11 cellular contexts compared by ENCODE assay signal in genomic region chr7:4747013-4747412, GRCh38. TPM values are rescaled to one million over a fixed set of nuclear protein-coding genes. Genes with fewer than 3 reads are reported as not detected.
DNase-seq lines count a peak whose midpoint lies in the region; ATAC-seq, FAIRE-seq and TF ChIP-seq lines count a peak whose summit lies in the region.
"Had no signal": no experiment of that assay in that cellular context is flagged by ENCODE, and none has a peak within 500 bp of the region (broad histone marks: within the 10 kb centered on the region; RNA-seq: fewer than 3 reads in every experiment).

No MANE protein-coding gene starts in this region.

- TF ChIP-seq CTCF in liver (IDR thresholded peaks at IDR 0.05; ENCODE audit: low read depth, low read length, missing input control) (no peak), HepG2 (CRISPR knock-in tag; IDR thresholded peaks at IDR 0.05) (no peak), coronary artery (IDR thresholded peaks at IDR 0.05) (no peak), nephron (IDR thresholded peaks at IDR 0.05; ENCODE audit: unreplicated experiment in 3 of 3) (no peak), uterus (IDR thresholded peaks at IDR 0.05) (no peak), WTC11 (IDR thresholded peaks at IDR 0.05) (no peak)

- no peaks in the 10 kb centered on the region; the same call in 1 of the 2 replicates for H4K20me1 ChIP-seq in HepG2 (ENCODE audit: insufficient read depth, low read length)

- intact Hi-C loops in HepG2 (cut with micrococcal nuclease; ENCODE audit: unreplicated experiment) = no loop called here
- intact Hi-C loops in uterus (cut with DNase I; ENCODE audit: low total_unique reads) = no loop called here

- H3K27ac ChIP-seq in liver (ENCODE audit: low read depth in 1 of 2, low read length in 2 of 2) = peak overlapping the region; percentile 84 to 93
- H3K27ac ChIP-seq in HepG2 (ENCODE audit: extremely low read length, insufficient read depth, low read length) = no peak overlapping the region
- peak overlapping the region; percentile 93 to 95 for H3K27ac ChIP-seq in coronary artery
- H3K27ac ChIP-seq in uterus = peak overlapping the region; percentile 91 to 98

- in situ Hi-C loops in HepG2 (cut with HindIII; ENCODE audit: extremely low pct_ligation_motif_present, low pct_unique_long_range_greater_than_20kb) = no loop called here

- 83% methylated on average over 22 of the region's 22 CpGs for WGBS in liver
- WGBS in HepG2 (ENCODE audit: low lambda C conversion rate) = over 99% methylated on average over 15 of the region's 22 CpGs

- H2AFZ ChIP-seq in HepG2 (ENCODE audit: low read length) = no peak overlapping the region
- H2AFZ ChIP-seq: GM23338 had no signal

- H3K27me3 Mint-ChIP-seq in nephron (ENCODE audit: low read depth) = no peaks in the 10 kb centered on the region
- peaks cover 46% of the 10 kb centered on the region for H3K27me3 Mint-ChIP-seq in WTC11 (ENCODE audit: low read depth)

- BruUV-seq in HepG2 (replicated peaks; lab: Mats Ljungman, UMichigan) = no TSS peak

- H3K9me3 ChIP-seq in liver (ENCODE audit: control insufficient read depth in 4 of 4, low read length in 3 of 4) = no peaks in the 10 kb centered on the region
- H3K9me3 ChIP-seq in HepG2 (ENCODE audit: low read length) = no peaks in the 10 kb centered on the region
- H3K9me3 ChIP-seq in uterus = no peaks in the 10 kb centered on the region
- H3K9me3 ChIP-seq: pancreas had no signal

- H3K4me3 ChIP-seq in liver (ENCODE audit: low read depth in 1 of 3, low read length in 3 of 3) (no peak overlapping the region), HepG2 (replicated peaks in 1 of 3; ENCODE audit: insufficient read depth in 1 of 3, low read depth in 2 of 3, low read length in 3 of 3) (no peak overlapping the region), coronary artery (no peak overlapping the region), uterus (no peak overlapping the region)
- H3K4me3 ChIP-seq: GM23338 had no signal

- no peak for FAIRE-seq in HepG2 (lab: Jason Lieb, UNC)
- FAIRE-seq: pancreas had no signal

- H3K9me3 Mint-ChIP-seq in nephron (no peaks in the 10 kb centered on the region), WTC11 (no peaks in the 10 kb centered on the region)
- H3K9me3 Mint-ChIP-seq: GM23338 had no signal

- peaks cover 0 to 8% (median 4%) of the 10 kb centered on the region in 4 donors for H3K36me3 ChIP-seq in liver (ENCODE audit: control insufficient read depth in 4 of 4, insufficient read depth in 3 of 4, low read depth in 1 of 4, low read length in 3 of 4)
- peaks cover 20 to 47% of the 10 kb centered on the region in 2 experiments for H3K36me3 ChIP-seq in HepG2 (replicated peaks in 1 of 2; ENCODE audit: control insufficient read depth in 1 of 2, insufficient read depth in 2 of 2, low read length in 2 of 2)
- no peaks in the 10 kb centered on the region for H3K36me3 ChIP-seq in uterus

- H3K27ac Mint-ChIP-seq in nephron = peak overlapping the region; percentile 95 to 97 (median 96)
- no peak overlapping the region for H3K27ac Mint-ChIP-seq in WTC11
- H3K27ac Mint-ChIP-seq: GM23338 had no signal

- peaks cover 33% of the 10 kb centered on the region for H3K79me2 ChIP-seq in HepG2 (ENCODE audit: insufficient read depth, low read length)

- ATAC-seq in HepG2 (no peak), HG03097 (IDR thresholded peaks at IDR 0.05; ENCODE audit: low FRiP score, unreplicated experiment) (no peak), WTC11 (no peak)
- ATAC-seq: GM23338, SK-N-SH treated with all-trans-retinoic acid at 6 μM for 48 hours had no signal

- H3K4me3 Mint-ChIP-seq in nephron (peak overlapping the region in 2 of 3 experiments; percentile 7 to 35), WTC11 (no peak overlapping the region)
- H3K4me3 Mint-ChIP-seq: GM23338 had no signal

- no peak overlapping the region for H3K9ac ChIP-seq in liver (ENCODE audit: low read depth in 1 of 2, low read length in 2 of 2)
- H3K9ac ChIP-seq in HepG2 (ENCODE audit: insufficient read depth, low read depth, low read length) = no peak overlapping the region

- H3K4me1 ChIP-seq in liver (ENCODE audit: control insufficient read depth in 4 of 4, insufficient read depth in 4 of 4, low read length in 3 of 4) (peaks cover 8 to 25% (median 16%) of the 10 kb centered on the region in 4 donors), HepG2 (ENCODE audit: insufficient read depth, low read length) (peaks cover 53% of the 10 kb centered on the region), uterus (peaks cover 12 to 17% of the 10 kb centered on the region in 2 donors)

- no peak for TF ChIP-seq POLR2A in HepG2 (IDR thresholded peaks at IDR 0.05; ENCODE audit: insufficient read depth in 1 of 2, low read depth in 2 of 2, low read length in 2 of 2)
- TF ChIP-seq POLR2A in uterus (IDR thresholded peaks at IDR 0.05) = no peak

- CTCF ChIA-PET in HepG2 (lab: Yijun Ruan, JAX; ENCODE audit: low intra/inter-chr PET ratio, low total read pairs) = no interaction called here
- CTCF ChIA-PET in WTC11 (lab: Charles Lee) = interaction anchor here (0.6 kb wide), 1 partner anchor 51 kb away, joined by 3 read pairs; no protein-coding TSS in a partner anchor

- no peak for TF ChIP-seq RAD21 in liver (IDR thresholded peaks at IDR 0.05)
- no peak for TF ChIP-seq RAD21 in HepG2 (CRISPR knock-in tag; IDR thresholded peaks at IDR 0.05)

- H3K4me1 Mint-ChIP-seq in nephron (peaks cover 55% of the 10 kb centered on the region), WTC11 (peaks cover 23% of the 10 kb centered on the region)

- H3K27me3 ChIP-seq in liver (ENCODE audit: control insufficient read depth in 4 of 4, insufficient read depth in 4 of 4, low read length in 3 of 4) = no peaks in the 10 kb centered on the region
- H3K27me3 ChIP-seq in HepG2 (ENCODE audit: control insufficient read depth in 1 of 2, insufficient read depth in 2 of 2, low read length in 2 of 2) = no peaks in the 10 kb centered on the region
- no peaks in the 10 kb centered on the region for H3K27me3 ChIP-seq in uterus
- H3K27me3 ChIP-seq: pancreas had no signal

- POLR2A ChIA-PET in HepG2 (lab: Yijun Ruan, JAX) = interaction anchor here (1.3 to 3.0 kb wide), 2 partner anchors 22 to 28 kb away, joined by 4 to 10 read pairs; partner anchors contain the start of gene AP5Z1
- POLR2A ChIA-PET in WTC11 (lab: Charles Lee) = interaction anchor here (0.8 kb wide), 1 partner anchor 27 kb away, joined by 3 read pairs; no protein-coding TSS in a partner anchor

- DNase-seq in HepG2 (ENCODE audit: low spot score) (no peak), coronary artery (ENCODE audit: low spot score) (no peak), uterus (no peak), WTC11 (ENCODE audit: low spot score) (no peak), iPS-NIHi7 (ENCODE audit: extremely low spot score) (no peak)
- DNase-seq: pancreas had no signal

- H3K4me2 ChIP-seq in HepG2 (ENCODE audit: low read depth, low read length) = no peak overlapping the region
- H3K4me2 ChIP-seq: GM23338 had no signal

- TF ChIP-seq EP300 in HepG2 (IDR thresholded peaks at IDR 0.05; ENCODE audit: low read depth in 2 of 2, low read length in 2 of 2) = no peak
- no peak for TF ChIP-seq EP300 in HepG2 (CRISPR knock-in tag; IDR thresholded peaks at IDR 0.05; ENCODE audit: borderline replicate concordance)

- H3K36me3 Mint-ChIP-seq in nephron (ENCODE audit: low read depth) = peaks cover 32% of the 10 kb centered on the region
- H3K36me3 Mint-ChIP-seq in WTC11 = peaks cover 13% of the 10 kb centered on the region

TF ChIP-seq in liver, 16 proteins besides CTCF, POLR2A, EP300 and RAD21 (continues in another document):
- no peak for TF ChIP-seq GABPA (IDR thresholded peaks at IDR 0.05 in 1 of 2, conservative IDR thresholded peaks at IDR 0.05 in 1 of 2)
- TF ChIP-seq NR2F2 (IDR thresholded peaks at IDR 0.05) = no peak
- TF ChIP-seq HNF4A (conservative IDR thresholded peaks at IDR 0.05) = no peak
- TF ChIP-seq JUND (IDR thresholded peaks at IDR 0.05) = no peak

TF ChIP-seq in HepG2, 621 proteins besides CTCF, POLR2A, EP300 and RAD21 (continues in another document):
- no peak for TF ChIP-seq NFYB (CRISPR knock-in tag; IDR thresholded peaks at IDR 0.05)

TF ChIP-seq in WTC11, 78 proteins besides CTCF, POLR2A, EP300 and RAD21 (continues in another document):
- TF ChIP-seq ESRRA (CRISPR knock-in tag; IDR thresholded peaks at IDR 0.05; ENCODE audit: borderline replicate concordance) (no peak), NFYB (CRISPR knock-in tag; conservative IDR thresholded peaks at IDR 0.05; ENCODE audit: low read depth) (no peak)

RNA-seq across cellular contexts. Expression of gene AP5Z1, which starts 28.4 kb away (rescaled TPM):
- total RNA-seq in liver = 10 to 100 TPM; 14.5 to 16.0 TPM
- 10 to 100 TPM; 10.2 to 14.0 TPM for polyA plus RNA-seq in liver
- total RNA-seq in HepG2 (2016; rRNA removed; fragmentation: Illumina TruSeq; extraction: Trizol) = 7.4 and 15.1 TPM in 2 replicates
- total RNA-seq in HepG2 (2016; cell fraction: cytosol; rRNA removed; fragmentation: Illumina TruSeq; extraction: Trizol; ENCODE audit: low read depth) = 3.5 and 6.4 TPM in 2 replicates
- total RNA-seq in HepG2 (2016; cell fraction: insoluble cytoplasmic fraction; rRNA removed; fragmentation: Illumina TruSeq; extraction: Trizol) = 7.5 and 15.3 TPM in 2 replicates
- 4.1 and 5.0 TPM in 2 replicates for total RNA-seq in HepG2 (2016; cell fraction: membrane; rRNA removed; fragmentation: Illumina TruSeq; extraction: Trizol)
- total RNA-seq in HepG2 (2016; cell fraction: nucleus; rRNA removed; fragmentation: Illumina TruSeq; extraction: Trizol) = 18.0 and 18.9 TPM in 2 replicates
- 9.3 and 16.0 TPM in 2 replicates for polyA plus RNA-seq in HepG2 (2011; rRNA removed)
- 3.8 and 7.7 TPM in 2 replicates for polyA plus RNA-seq in HepG2 (2011; cell fraction: cytosol; rRNA removed)
- polyA plus RNA-seq in HepG2 (2011; cell fraction: nucleus; rRNA removed) = 83.4 and 101 TPM in 2 replicates
- polyA plus RNA-seq in HepG2 (2012) = 5.9 and 7.4 TPM in 2 replicates
- 1.8 and 2.1 TPM in 2 replicates for polyA plus RNA-seq in HepG2 (2016; cell fraction: cytosol; fragmentation: Illumina TruSeq; extraction: Trizol; ENCODE audit: low read depth)
- 7.7 and 9.3 TPM in 2 replicates for polyA plus RNA-seq in HepG2 (2016; cell fraction: insoluble cytoplasmic fraction; fragmentation: Illumina TruSeq; extraction: Trizol; ENCODE audit: low read depth)
- 3.1 and 4.0 TPM in 2 replicates for polyA plus RNA-seq in HepG2 (2016; cell fraction: membrane; fragmentation: Illumina TruSeq; extraction: Trizol; ENCODE audit: low read depth)
- 42.6 and 43.4 TPM in 2 replicates for polyA plus RNA-seq in HepG2 (2016; cell fraction: nucleus; fragmentation: Illumina TruSeq; extraction: Trizol; ENCODE audit: insufficient read depth, low read depth)
- polyA minus RNA-seq in HepG2 (2011; rRNA and poly(A)+ RNA removed; ENCODE audit: low replicate concordance) = 14.8 and 17.9 TPM in 2 replicates
- 6.2 and 7.0 TPM in 2 replicates for polyA minus RNA-seq in HepG2 (2011; cell fraction: cytosol; rRNA and poly(A)+ RNA removed)
- 28.0 and 28.3 TPM in 2 replicates for polyA minus RNA-seq in HepG2 (2011; cell fraction: nucleus; rRNA and poly(A)+ RNA removed)
- 10 to 100 TPM; 12.9 to 40.2 (median 14.6) TPM for total RNA-seq in uterus
- total RNA-seq in WTC11 (2021) = 25.6 to 29.4 TPM (median 27.9 TPM) in 3 replicates
